1 cellular context compared by ENCODE assay signal in genomic region chr16:48971571-48972071, GRCh38.
A peak's percentile ranks its signal among the peaks of the same experiment; 100 is the strongest.
TF ChIP-seq lines count a peak whose summit lies in the region.

No MANE protein-coding gene starts in this region.

TF ChIP-seq in HCT116, 20 proteins besides CTCF, POLR2A, EP300 and RAD21 (continued from another document):
- TF ChIP-seq CEBPB (IDR thresholded peaks at IDR 0.05; ENCODE audit: low read depth) (peak; percentile 75), SIN3A (IDR thresholded peaks at IDR 0.05; ENCODE audit: low read depth) (peak; percentile 79), ZBTB33 (IDR thresholded peaks at IDR 0.05; ENCODE audit: extremely low read depth, insufficient replicate concordance, low read length) (no peak), EZH2phosphoT487 (IDR thresholded peaks at IDR 0.05; ENCODE audit: borderline replicate concordance) (no peak), SP1 (IDR thresholded peaks at IDR 0.05; ENCODE audit: low read depth) (peak; percentile 92)
